ENCODE assay signal across 9 cellular contexts in genomic region chr3:43327184-43327950, GRCh38. TPM values are rescaled to one million over a fixed set of nuclear protein-coding genes. Genes with fewer than 3 reads are reported as not detected.
A peak's percentile ranks its signal among the peaks of the same experiment; 100 is the strongest.
DNase-seq lines count a peak whose midpoint lies in the region; ATAC-seq and TF ChIP-seq lines count a peak whose summit lies in the region.
"Had no signal": no experiment of that assay in that cellular context is flagged by ENCODE, and none has a peak within 500 bp of the region (broad histone marks: within the 10 kb centered on the region; RNA-seq: fewer than 3 reads in every experiment).

No MANE protein-coding gene starts in this region.

- H3K4me3 ChIP-seq in skin epidermis (no peak overlapping the region), WERI-Rb-1 (ENCODE audit: low read depth, low read length) (no peak overlapping the region)

- no peaks in the 10 kb centered on the region for H3K9me3 ChIP-seq in WERI-Rb-1 (ENCODE audit: severe bottlenecking)

- no peaks in the 10 kb centered on the region for H3K36me3 ChIP-seq in WERI-Rb-1

- TF ChIP-seq CTCF in WERI-Rb-1 (IDR thresholded peaks at IDR 0.05; ENCODE audit: low read depth, low read length) = no peak

- ATAC-seq in GM21529 (IDR thresholded peaks at IDR 0.05; ENCODE audit: unreplicated experiment) = peak; percentile 74
- ATAC-seq in esophagus mucosa = no peak

- DNase-seq in SIG-M5 (lab: John Stamatoyannopoulos, UW) (peak; percentile 71), globus pallidus (ENCODE audit: low spot score) (peak; percentile 33), WERI-Rb-1 (no peak), NCI-H2107 (lab: John Stamatoyannopoulos, UW) (no peak), AG20443 (ENCODE audit: low spot score) (no peak)
- DNase-seq: islet precursor cell had no signal

- no peaks in the 10 kb centered on the region for H3K27me3 ChIP-seq in WERI-Rb-1 (ENCODE audit: insufficient read depth, low read depth, severe bottlenecking)

- H3K27ac ChIP-seq in skin epidermis (peak overlapping the region in 13 of 21 experiments; percentile 7 to 62 (median 33)), WERI-Rb-1 (no peak overlapping the region)

RNA-seq across cellular contexts. Expression of gene SNRK, which starts 41.0 kb away (rescaled TPM):
- total RNA-seq in esophagus mucosa = 33.0 TPM

Comparison
In these comparisons a context has a peak if more than half of its experiments do, and no peak if none do; other contexts are left out.
1. DNase-seq: peak in SIG-M5 (single experiment) and globus pallidus (single experiment); none in WERI-Rb-1 (single experiment), NCI-H2107 (single experiment) and AG20443 (single experiment).